14 cellular contexts compared by ENCODE assay signal in the genomic region with DNA sequence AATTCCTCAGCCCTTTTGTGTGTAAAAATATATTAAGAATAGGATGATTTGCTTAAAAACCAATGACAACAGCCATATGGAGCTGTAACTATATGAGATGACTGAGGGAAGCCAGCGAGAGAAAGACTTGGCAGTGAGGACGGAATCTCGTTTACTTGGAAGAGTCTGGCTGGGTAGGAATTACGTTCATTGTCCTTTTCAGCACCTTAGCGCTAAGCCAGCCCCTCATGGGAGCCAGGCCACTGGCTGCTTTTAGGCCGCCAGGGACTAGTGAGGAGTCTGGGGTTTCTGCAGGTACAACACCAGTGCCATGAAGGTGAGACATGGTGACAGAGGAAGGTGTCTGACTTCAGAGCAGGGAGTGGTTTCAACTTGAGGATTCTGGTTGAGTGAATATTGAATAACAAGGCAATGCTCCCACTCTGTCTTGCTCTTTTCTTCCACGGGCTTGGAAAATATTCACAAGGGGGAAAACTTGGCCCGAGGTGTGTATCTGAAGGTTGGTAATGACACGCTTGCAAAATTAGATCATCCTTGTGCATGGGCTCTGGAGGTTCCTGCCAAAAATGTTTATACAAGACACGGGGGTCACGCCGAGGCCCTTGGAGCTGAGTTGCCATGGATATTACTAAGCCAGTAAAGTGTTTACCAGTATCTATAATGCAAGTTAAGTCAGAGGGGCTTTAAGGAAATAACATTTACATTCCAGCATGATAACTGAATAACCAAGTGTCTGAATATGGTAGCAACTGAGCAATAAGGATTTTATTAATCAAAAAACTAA. TPM values are rescaled to one million over a fixed set of nuclear protein-coding genes. Genes with fewer than 3 reads are reported as not detected.
DNase-seq lines count a peak whose midpoint lies in the region; FAIRE-seq and TF ChIP-seq lines count a peak whose summit lies in the region.
"Had no signal": no experiment of that assay in that cellular context is flagged by ENCODE, and none has a peak within 500 bp of the region (broad histone marks: within the 10 kb centered on the region; RNA-seq: fewer than 3 reads in every experiment).

No MANE protein-coding gene starts in this region.

- H3K27ac Mint-ChIP-seq in HFFc6 (peak overlapping the region; percentile 46; the same call in 1 of the 2 replicates), immature natural killer cell (peak overlapping the region; percentile 61 to 90 (median 70))
- H3K27ac Mint-ChIP-seq: dendritic cell treated with granulocyte-macrophage colony-stimulating factor and Interleukin-4, amounts not matched to agents 40 ng/mL and 50 ng/mL, for 4 days had no signal

- H3K36me3 ChIP-seq in brain microvascular endothelial cell (replicated peaks), result peaks cover 26% of the 10 kb centered on the region
- peaks cover 0 to 7% of the 10 kb centered on the region in 2 donors for H3K36me3 ChIP-seq in stomach smooth muscle (ENCODE audit: control insufficient read depth in 2 of 2, insufficient read depth in 2 of 2, low read length in 2 of 2)
- H3K36me3 ChIP-seq in kidney (ENCODE audit: control insufficient read depth in 1 of 2, insufficient read depth in 2 of 2, low read length in 2 of 2), result peaks cover 9 to 10% of the 10 kb centered on the region in 2 donors

- H3K4me3 ChIP-seq in brain microvascular endothelial cell (ENCODE audit: low read depth, low read length) (no peak overlapping the region), stomach smooth muscle (ENCODE audit: low read length in 2 of 2) (peak overlapping the region; percentile 9 to 22), kidney (ENCODE audit: low read length in 2 of 2) (no peak overlapping the region)
- H3K4me3 ChIP-seq: pancreas had no signal

- no peak for FAIRE-seq in kidney (lab: Jason Lieb, UNC)
- FAIRE-seq: pancreas had no signal

- no peak for TF ChIP-seq CTCF in HFFc6 (IDR thresholded peaks at IDR 0.05)
- no peak for TF ChIP-seq CTCF in brain microvascular endothelial cell (IDR thresholded peaks at IDR 0.05; ENCODE audit: low read depth, low read length, missing control alignments)
- no peak for TF ChIP-seq CTCF in kidney (IDR thresholded peaks at IDR 0.05; ENCODE audit: borderline replicate concordance, extremely low read depth, insufficient read depth)

- H3K9me3 ChIP-seq in stomach smooth muscle (ENCODE audit: control insufficient read depth in 2 of 2, low read length in 2 of 2) (no peaks in the 10 kb centered on the region), kidney (ENCODE audit: control insufficient read depth in 1 of 2, low read length in 2 of 2) (no peaks in the 10 kb centered on the region)
- H3K9me3 ChIP-seq: pancreas had no signal

- H3K27me3 ChIP-seq in brain microvascular endothelial cell (replicated peaks), result no peaks in the 10 kb centered on the region
- H3K27me3 ChIP-seq in stomach smooth muscle (ENCODE audit: control insufficient read depth in 1 of 2, insufficient read depth in 2 of 2, low read length in 2 of 2), result no peaks in the 10 kb centered on the region
- H3K27me3 ChIP-seq: pancreas had no signal

- H3K4me3 Mint-ChIP-seq in HFFc6 (no peak overlapping the region), immature natural killer cell (peak overlapping the region in 3 of 5 donors; percentile 35 to 40 (median 39))
- H3K4me3 Mint-ChIP-seq: activated T-cell treated with anti-CD3 and anti-CD28 coated beads, Interleukin-2, amount 50 U/mL, for 4 hours; dendritic cell treated with granulocyte-macrophage colony-stimulating factor and Interleukin-4, amounts not matched to agents 40 ng/mL and 50 ng/mL, for 4 days had no signal

- H3K4me1 Mint-ChIP-seq in HFFc6 (ENCODE audit: low read depth), result peaks cover 51% of the 10 kb centered on the region
- H3K4me1 Mint-ChIP-seq in immature natural killer cell, result peaks cover 91 to 92% of the 10 kb centered on the region in 2 donors

- H3K27me3 Mint-ChIP-seq in HFFc6 (ENCODE audit: insufficient read depth) (no peaks in the 10 kb centered on the region; the same call in 1 of the 2 replicates), immature natural killer cell (ENCODE audit: low read depth in 3 of 3) (peaks cover 7 to 23% (median 19%) of the 10 kb centered on the region in 3 donors)
- H3K27me3 Mint-ChIP-seq: dendritic cell treated with granulocyte-macrophage colony-stimulating factor and Interleukin-4, amounts not matched to agents 40 ng/mL and 50 ng/mL, for 4 days had no signal

- in situ Hi-C loops in brain microvascular endothelial cell (cut with HindIII; ENCODE audit: low pct_ligation_motif_present, low sequenced_read_pairs), result no loop called here

- DNase-seq in HFFc6 (no peak), brain microvascular endothelial cell (peak; percentile 84), immature natural killer cell (no peak), RKO (ENCODE audit: low spot score) (no peak), kidney (no peak), NCI-H1436 treated with DMSO at 0.1 percent for 48 hours (lab: John Stamatoyannopoulos, UW) (no peak)
- DNase-seq: activated CD4-positive, CD25-positive, alpha-beta regulatory T cell; activated T-cell treated with anti-CD3 and anti-CD28 coated beads, Interleukin-2, amount 50 U/mL, for 4 hours; KG1; NCI-H2107; pancreas; stimulated activated CD4-positive, alpha-beta T cell treated with anti-CD3 and anti-CD28 coated beads, Interleukin-4, amount 100 ng/mL, for 1 hour had no signal

- H3K27ac ChIP-seq in brain microvascular endothelial cell, result peak overlapping the region; percentile 76
- H3K27ac ChIP-seq in stomach smooth muscle (ENCODE audit: low read length), result peak overlapping the region; percentile 74
- H3K27ac ChIP-seq in kidney (ENCODE audit: low read depth in 2 of 2, low read length in 2 of 2), result no peak overlapping the region
- H3K27ac ChIP-seq: pancreas had no signal

- H3K9ac ChIP-seq in stomach smooth muscle (ENCODE audit: low read length in 2 of 2) (peak overlapping the region in 1 of 2 donors; percentile 36), kidney (ENCODE audit: low read length in 2 of 2) (no peak overlapping the region)

- H3K9me3 Mint-ChIP-seq in HFFc6 (no peaks in the 10 kb centered on the region), immature natural killer cell (peaks cover 0 to 2% (median 0%) of the 10 kb centered on the region in 6 donors)
- H3K9me3 Mint-ChIP-seq: activated T-cell treated with anti-CD3 and anti-CD28 coated beads, Interleukin-2, amount 50 U/mL, for 4 hours; dendritic cell treated with granulocyte-macrophage colony-stimulating factor and Interleukin-4, amounts not matched to agents 40 ng/mL and 50 ng/mL, for 4 days had no signal

- H3K36me3 Mint-ChIP-seq in HFFc6 (ENCODE audit: low read depth) (peaks cover 19% of the 10 kb centered on the region), immature natural killer cell (peaks cover 20 to 22% (median 21%) of the 10 kb centered on the region in 3 donors)

- intact Hi-C loops in kidney (cut with DNase I), result no loop called here

- peaks cover 43% of the 10 kb centered on the region for H3K4me1 ChIP-seq in stomach smooth muscle (ENCODE audit: control insufficient read depth, insufficient read depth, low read length)
- H3K4me1 ChIP-seq in kidney (ENCODE audit: control insufficient read depth in 1 of 2, insufficient read depth in 1 of 2, low read depth in 1 of 2, low read length in 2 of 2), result peaks cover 0 to 5% of the 10 kb centered on the region in 2 donors

RNA-seq across cellular contexts. Expression of a gene that starts 17.5 kb away (rescaled TPM):
- total RNA-seq in HFFc6 (2021; fragmentation: NEBNext Ultra II Directional; extraction: Animal tissue kit (Norgen Biotek cat#: 25700)), result 10 to 100 TPM; 10.7 to 17.1 (median 14.0) TPM
- polyA plus RNA-seq in immature natural killer cell (10 to 100 TPM; 41.3 to 78.0 (median 63.8) TPM), kidney (ENCODE audit: insufficient read depth, low read depth, low replicate concordance) (9.3 TPM)
- total RNA-seq in kidney, result 87.7 TPM

Comparison
In these comparisons a context has a peak if more than half of its experiments do, and no peak if none do; other contexts are left out.
1. H3K27ac ChIP-seq: peak in brain microvascular endothelial cell (single experiment) and stomach smooth muscle (single experiment); none in kidney (0 of 2).
2. H3K4me3 ChIP-seq: peak in stomach smooth muscle (2 of 2); none in brain microvascular endothelial cell (single experiment) and kidney (0 of 2).